14 cellular contexts compared by ENCODE assay signal in the genomic region with DNA sequence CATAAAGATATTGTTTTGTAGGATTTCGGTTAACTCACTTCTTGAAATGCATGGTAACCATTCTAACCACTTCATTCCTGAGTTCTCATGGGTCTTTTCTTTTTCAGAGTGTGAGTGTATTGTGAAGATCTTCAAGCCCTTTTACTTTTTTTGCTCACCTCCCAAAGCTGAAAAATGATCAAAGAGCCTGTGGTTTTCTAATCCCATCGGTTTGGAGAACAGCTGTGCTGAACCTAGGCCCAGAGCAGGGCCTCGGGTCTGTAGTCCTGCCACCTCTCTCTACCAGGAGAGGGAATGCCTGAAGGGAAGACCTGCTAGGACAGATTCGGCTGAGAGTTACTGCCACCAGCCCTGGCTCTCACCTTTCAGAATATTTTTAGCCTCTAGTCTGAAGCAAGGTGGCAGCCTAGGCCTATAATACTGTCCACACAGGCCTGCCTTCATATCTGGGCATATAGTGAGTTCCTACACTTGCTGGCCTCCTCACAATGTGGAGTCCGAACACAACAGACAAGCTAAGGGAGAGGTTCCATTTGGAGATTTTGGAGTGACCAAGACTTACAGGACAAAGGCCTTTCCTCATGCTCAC. TPM values are rescaled to one million over a fixed set of nuclear protein-coding genes. Genes with fewer than 3 reads are reported as not detected.
A peak's percentile ranks its signal among the peaks of the same experiment; 100 is the strongest.
DNase-seq lines count a peak whose midpoint lies in the region; ATAC-seq, FAIRE-seq and TF ChIP-seq lines count a peak whose summit lies in the region.
"Had no signal": no experiment of that assay in that cellular context is flagged by ENCODE, and none has a peak within 500 bp of the region (broad histone marks: within the 10 kb centered on the region; RNA-seq: fewer than 3 reads in every experiment).

No MANE protein-coding gene starts in this region.

- no peak for TF ChIP-seq POLR2A in A549 (IDR thresholded peaks at IDR 0.05; ENCODE audit: low read length)
- TF ChIP-seq POLR2A in gastroesophageal sphincter (IDR thresholded peaks at IDR 0.05): no peak

- H3K4me1 ChIP-seq in A549 (no peaks in the 10 kb centered on the region), PC-3 (ENCODE audit: insufficient read depth, low read length) (peaks cover 44% of the 10 kb centered on the region), gastroesophageal sphincter (peaks cover 52 to 100% (median 68%) of the 10 kb centered on the region in 3 donors), parathyroid adenoma (peaks cover 43% of the 10 kb centered on the region)

- H3K9ac ChIP-seq in PC-3 (ENCODE audit: low read length) (no peak overlapping the region), parathyroid adenoma (no peak overlapping the region)

- 86% methylated on average over 5 of the region's 5 CpGs for WGBS in A549 (ENCODE audit: missing lambda C conversion rate)
- whole genome bisulfite sequencing in gastroesophageal sphincter (ENCODE audit: low coverage in 1 of 2), 2 donors: 59 to 60% methylated on average over 3 to 4 of the region's 5 CpGs

- DNase-seq in A549 (ENCODE audit: low read depth in 1 of 2, low spot score in 1 of 2): no peak
- no peak for DNase-seq in PC-3
- no peak for DNase-seq in stimulated activated CD4-positive, alpha-beta T cell treated with anti-CD3 and anti-CD28 coated beads, Interleukin-12 subunit alpha, Interleukin-12 subunit beta, amount 100 ng/mL, for 4 hours
- DNase-seq in activated effector memory CD4-positive, alpha-beta T cell treated with Interleukin-2 at 50 U/mL for 16 hours: no peak
- DNase-seq: activated CD4-positive, alpha-beta T cell treated with anti-CD3 and anti-CD28 coated beads, Interleukin-2, amount 50 U/mL, for 1 hour; natural killer cell; NCI-H510A treated with DMSO at 0.1 percent for 48 hours; T1000; tibial artery had no signal

- intact Hi-C loops in PC-3 (cut with micrococcal nuclease): no loop called here

- no peak overlapping the region for H3K4me2 ChIP-seq in A549
- peak overlapping the region; percentile 69 for H3K4me2 ChIP-seq in PC-3 (ENCODE audit: low read length)
- H3K4me2 ChIP-seq in parathyroid adenoma (ENCODE audit: low read length): no peak overlapping the region

- H2AFZ ChIP-seq in PC-3 (ENCODE audit: low read length) (no peak overlapping the region), parathyroid adenoma (peak overlapping the region; percentile 18)

- TF ChIP-seq RAD21 in A549 (conservative IDR thresholded peaks at IDR 0.05 in 1 of 2, IDR thresholded peaks at IDR 0.05 in 1 of 2): no peak

- H3K27me3 ChIP-seq in PC-3 (ENCODE audit: low read length): no peaks in the 10 kb centered on the region
- H3K27me3 ChIP-seq in gastroesophageal sphincter: no peaks in the 10 kb centered on the region
- no peaks in the 10 kb centered on the region for H3K27me3 ChIP-seq in parathyroid adenoma (ENCODE audit: control insufficient read depth, insufficient read depth, low read length)
- H3K27me3 ChIP-seq: tibial artery had no signal

- no TSS peak for BruUV-seq in PC-3 (replicated peaks; lab: Mats Ljungman, UMichigan)

- H3F3A ChIP-seq in PC-3 (ENCODE audit: low read length, unreplicated experiment): peaks cover 5% of the 10 kb centered on the region

- H3K4me3 ChIP-seq in A549: no peak overlapping the region
- no peak overlapping the region for H3K4me3 ChIP-seq in PC-3 (ENCODE audit: low read length)
- peak overlapping the region in 1 of 2 donors; percentile 18 for H3K4me3 ChIP-seq in gastroesophageal sphincter
- no peak overlapping the region for H3K4me3 ChIP-seq in parathyroid adenoma (ENCODE audit: low read depth, low read length)
- H3K4me3 ChIP-seq: tibial artery had no signal

- TF ChIP-seq CTCF in A549 (IDR thresholded peaks at IDR 0.05): no peak
- TF ChIP-seq CTCF in PC-3 (conservative IDR thresholded peaks at IDR 0.05; ENCODE audit: low read depth, low read length): no peak
- peak in 1 of 4 experiments; percentile 9 for TF ChIP-seq CTCF in gastroesophageal sphincter (IDR thresholded peaks at IDR 0.05)
- TF ChIP-seq CTCF in parathyroid adenoma (IDR thresholded peaks at IDR 0.05): no peak

- H3K9me3 ChIP-seq in A549 (no peaks in the 10 kb centered on the region), PC-3 (ENCODE audit: low read length) (no peaks in the 10 kb centered on the region), gastroesophageal sphincter (no peaks in the 10 kb centered on the region), parathyroid adenoma (ENCODE audit: control insufficient read depth, low read length) (no peaks in the 10 kb centered on the region)
- H3K9me3 ChIP-seq: tibial artery had no signal

- CTCF ChIA-PET in A549 (lab: Yijun Ruan, JAX): interaction anchor here (0.6 to 11.4 kb wide), 3 partner anchors 9 to 18 kb away, joined by 3 to 127 read pairs (median 39); no protein-coding TSS in a partner anchor
- CTCF ChIA-PET in PC-3 (lab: Charles Lee): interaction anchor here (0.6 to 0.7 kb wide), 2 partner anchors 8 to 175 kb away, joined by 3 to 4 read pairs; no protein-coding TSS in a partner anchor

- TF ChIP-seq EP300 in A549 (IDR thresholded peaks at IDR 0.05) (no peak), gastroesophageal sphincter (IDR thresholded peaks at IDR 0.05) (no peak)

- POLR2A ChIA-PET in A549 (lab: Yijun Ruan, JAX): no interaction called here
- POLR2A ChIA-PET in PC-3 (lab: Charles Lee; ENCODE audit: unreplicated experiment): interaction anchor here (0.5 kb wide), 1 partner anchor 266 kb away, joined by 30 read pairs; no protein-coding TSS in a partner anchor

- H3K9me2 ChIP-seq in PC-3 (replicated peaks; ENCODE audit: low read length): no peaks in the 10 kb centered on the region

- FAIRE-seq in A549 (lab: Jason Lieb, UNC): no peak
- FAIRE-seq: HepG2 had no signal

- no peak overlapping the region for H3K27ac ChIP-seq in A549
- H3K27ac ChIP-seq in PC-3 (ENCODE audit: low read length): peak overlapping the region; percentile 19
- peak overlapping the region in 3 of 4 donors; percentile 30 to 62 (median 51) for H3K27ac ChIP-seq in gastroesophageal sphincter
- peak overlapping the region; percentile 29 for H3K27ac ChIP-seq in parathyroid adenoma
- H3K27ac ChIP-seq: tibial artery had no signal

- peaks cover 54% of the 10 kb centered on the region for H3K36me3 ChIP-seq in PC-3 (ENCODE audit: low read depth, low read length)
- peaks cover 0 to 33% of the 10 kb centered on the region in 2 donors for H3K36me3 ChIP-seq in gastroesophageal sphincter
- H3K36me3 ChIP-seq in parathyroid adenoma (ENCODE audit: control insufficient read depth, insufficient read depth, low read length): no peaks in the 10 kb centered on the region
- H3K36me3 ChIP-seq: tibial artery had no signal

- ATAC-seq in A549 (peak; percentile 11 to 35; a peak in 2 of 6 replicates), PC-3 (no peak), gastroesophageal sphincter (no peak), GM21576 (IDR thresholded peaks at IDR 0.05; ENCODE audit: unreplicated experiment) (no peak), GM21423 (IDR thresholded peaks at IDR 0.05; ENCODE audit: unreplicated experiment) (no peak)
- ATAC-seq: HepG2, natural killer cell had no signal

- peaks cover 84% of the 10 kb centered on the region for H4K20me1 ChIP-seq in PC-3 (ENCODE audit: low read length)

- H3K79me2 ChIP-seq in PC-3 (ENCODE audit: low read length): peaks cover 99% of the 10 kb centered on the region
- H3K79me2 ChIP-seq in parathyroid adenoma: peaks cover 35% of the 10 kb centered on the region

TF ChIP-seq in A549, 52 proteins besides CTCF, POLR2A, EP300 and RAD21:
- TF ChIP-seq NPAS2 (CRISPR knock-in tag; IDR thresholded peaks at IDR 0.05; ENCODE audit: borderline replicate concordance) (no peak), FOXS1 (CRISPR knock-in tag; IDR thresholded peaks at IDR 0.05) (no peak), ZC3H11A (IDR thresholded peaks at IDR 0.05) (no peak), JUNB (IDR thresholded peaks at IDR 0.05) (no peak), TP53 (CRISPR knock-in tag; IDR thresholded peaks at IDR 0.05) (no peak), CBX8 (IDR thresholded peaks at IDR 0.05) (no peak), RCOR1 (IDR thresholded peaks at IDR 0.05; ENCODE audit: low read depth, low read length) (no peak), ESRRA (IDR thresholded peaks at IDR 0.05; ENCODE audit: borderline replicate concordance, low read length) (no peak), JUN (IDR thresholded peaks at IDR 0.05) (no peak), MAFK (IDR thresholded peaks at IDR 0.05; ENCODE audit: partially characterized antibody) (no peak), ZNF302 (CRISPR knock-in tag; IDR thresholded peaks at IDR 0.05) (no peak), EHMT2 (IDR thresholded peaks at IDR 0.05; ENCODE audit: low read depth) (no peak), SMC3 (IDR thresholded peaks at IDR 0.05) (no peak), KDM1A (IDR thresholded peaks at IDR 0.05; ENCODE audit: low read depth) (no peak)
- TF ChIP-seq, protein P1, sequence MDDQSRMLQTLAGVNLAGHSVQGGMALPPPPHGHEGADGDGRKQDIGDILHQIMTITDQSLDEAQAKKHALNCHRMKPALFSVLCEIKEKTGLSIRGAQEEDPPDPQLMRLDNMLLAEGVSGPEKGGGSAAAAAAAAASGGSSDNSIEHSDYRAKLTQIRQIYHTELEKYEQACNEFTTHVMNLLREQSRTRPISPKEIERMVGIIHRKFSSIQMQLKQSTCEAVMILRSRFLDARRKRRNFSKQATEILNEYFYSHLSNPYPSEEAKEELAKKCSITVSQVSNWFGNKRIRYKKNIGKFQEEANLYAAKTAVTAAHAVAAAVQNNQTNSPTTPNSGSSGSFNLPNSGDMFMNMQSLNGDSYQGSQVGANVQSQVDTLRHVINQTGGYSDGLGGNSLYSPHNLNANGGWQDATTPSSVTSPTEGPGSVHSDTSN (IDR thresholded peaks at IDR 0.05): no peak
- TF ChIP-seq, protein P2, sequence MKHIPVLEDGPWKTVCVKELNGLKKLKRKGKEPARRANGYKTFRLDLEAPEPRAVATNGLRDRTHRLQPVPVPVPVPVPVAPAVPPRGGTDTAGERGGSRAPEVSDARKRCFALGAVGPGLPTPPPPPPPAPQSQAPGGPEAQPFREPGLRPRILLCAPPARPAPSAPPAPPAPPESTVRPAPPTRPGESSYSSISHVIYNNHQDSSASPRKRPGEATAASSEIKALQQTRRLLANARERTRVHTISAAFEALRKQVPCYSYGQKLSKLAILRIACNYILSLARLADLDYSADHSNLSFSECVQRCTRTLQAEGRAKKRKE (CRISPR knock-in tag; IDR thresholded peaks at IDR 0.05; ENCODE audit: low read depth): no peak

RNA-seq across cellular contexts. Expression of a gene that starts 13.8 kb away (rescaled TPM):
- polyA plus RNA-seq in A549 (2011; rRNA removed) (5.3 and 7.5 TPM in 2 replicates), A549 (2017; fragmentation: RNase III; extraction: RNeasy Plus Mini Kit Qiagen cat#74134 plus additional on column Dnase treatment) (5.6 to 6.1 TPM (median 6.1 TPM) in 3 replicates)
- 8.5 and 10.8 TPM in 2 replicates for polyA plus RNA-seq in A549 (2012; cell fraction: cytosol; rRNA removed)
- 11.4 and 13.6 TPM in 2 replicates for polyA plus RNA-seq in A549 (2012; cell fraction: nucleus; rRNA removed)
- 13.0 and 14.7 TPM in 2 replicates for polyA minus RNA-seq in A549 (2011; rRNA and poly(A)+ RNA removed)
- total RNA-seq in PC-3 (2014; rRNA removed) (31.1 and 37.3 TPM in 2 replicates), gastroesophageal sphincter (100 to 1,000 TPM in 3 of 4 donors, 10 to 100 TPM in 1; 37.3 to 248 (median 174) TPM)

Comparison
In these comparisons a context has a peak if more than half of its experiments do, and no peak if none do; other contexts are left out.
1. ATAC-seq: peak in A549 (2 of 2); none in PC-3 (single experiment), gastroesophageal sphincter (single experiment), GM21576 (single experiment) and GM21423 (single experiment).
2. H3K27ac ChIP-seq: peak in PC-3 (single experiment), gastroesophageal sphincter (3 of 4) and parathyroid adenoma (single experiment); none in A549 (0 of 2).